In the genomic region with DNA sequence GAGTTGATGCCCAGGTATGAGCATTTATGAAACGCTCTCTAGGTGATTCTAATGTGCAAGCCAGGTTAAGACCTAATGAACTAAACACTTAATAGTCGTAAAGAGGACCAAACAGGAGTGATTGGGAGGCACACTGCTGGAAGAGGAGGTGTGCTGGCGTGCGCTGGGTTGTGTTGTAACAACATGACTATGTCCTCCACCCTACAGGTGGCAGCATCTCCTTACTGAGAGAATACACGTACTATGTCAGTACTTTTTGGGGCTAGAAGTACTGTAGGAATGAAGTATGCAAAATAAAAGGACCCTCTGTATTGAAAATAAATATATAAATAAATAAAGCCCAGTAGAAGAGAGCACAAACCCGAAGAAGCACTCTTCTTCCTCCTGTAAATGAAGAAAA, we compare ENCODE assay signal across 1 cellular context.
TF ChIP-seq lines count a peak whose summit lies in the region.

No MANE protein-coding gene starts in this region.

TF ChIP-seq in HepG2, 621 proteins besides CTCF, POLR2A, EP300 and RAD21:
- TF ChIP-seq SP5 (CRISPR knock-in tag; IDR thresholded peaks at IDR 0.05; ENCODE audit: borderline replicate concordance, low read depth) (no peak), TGIF2 (CRISPR knock-in tag; IDR thresholded peaks at IDR 0.05) (no peak), STAG1 (CRISPR knock-in tag; IDR thresholded peaks at IDR 0.05) (peak; percentile 39), ZBTB33 (CRISPR knock-in tag; IDR thresholded peaks at IDR 0.05) (peak; percentile 50), ZNF761 (CRISPR knock-in tag; conservative IDR thresholded peaks at IDR 0.05) (no peak), PCBP2 (optimal IDR thresholded peaks at IDR 0.05; ENCODE audit: low read depth, low read length, poor library complexity, severe bottlenecking) (no peak)
- TF ChIP-seq, protein P1, sequence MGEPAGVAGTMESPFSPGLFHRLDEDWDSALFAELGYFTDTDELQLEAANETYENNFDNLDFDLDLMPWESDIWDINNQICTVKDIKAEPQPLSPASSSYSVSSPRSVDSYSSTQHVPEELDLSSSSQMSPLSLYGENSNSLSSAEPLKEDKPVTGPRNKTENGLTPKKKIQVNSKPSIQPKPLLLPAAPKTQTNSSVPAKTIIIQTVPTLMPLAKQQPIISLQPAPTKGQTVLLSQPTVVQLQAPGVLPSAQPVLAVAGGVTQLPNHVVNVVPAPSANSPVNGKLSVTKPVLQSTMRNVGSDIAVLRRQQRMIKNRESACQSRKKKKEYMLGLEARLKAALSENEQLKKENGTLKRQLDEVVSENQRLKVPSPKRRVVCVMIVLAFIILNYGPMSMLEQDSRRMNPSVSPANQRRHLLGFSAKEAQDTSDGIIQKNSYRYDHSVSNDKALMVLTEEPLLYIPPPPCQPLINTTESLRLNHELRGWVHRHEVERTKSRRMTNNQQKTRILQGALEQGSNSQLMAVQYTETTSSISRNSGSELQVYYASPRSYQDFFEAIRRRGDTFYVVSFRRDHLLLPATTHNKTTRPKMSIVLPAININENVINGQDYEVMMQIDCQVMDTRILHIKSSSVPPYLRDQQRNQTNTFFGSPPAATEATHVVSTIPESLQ (CRISPR knock-in tag; conservative IDR thresholded peaks at IDR 0.05): no peak
